In the genomic region with DNA sequence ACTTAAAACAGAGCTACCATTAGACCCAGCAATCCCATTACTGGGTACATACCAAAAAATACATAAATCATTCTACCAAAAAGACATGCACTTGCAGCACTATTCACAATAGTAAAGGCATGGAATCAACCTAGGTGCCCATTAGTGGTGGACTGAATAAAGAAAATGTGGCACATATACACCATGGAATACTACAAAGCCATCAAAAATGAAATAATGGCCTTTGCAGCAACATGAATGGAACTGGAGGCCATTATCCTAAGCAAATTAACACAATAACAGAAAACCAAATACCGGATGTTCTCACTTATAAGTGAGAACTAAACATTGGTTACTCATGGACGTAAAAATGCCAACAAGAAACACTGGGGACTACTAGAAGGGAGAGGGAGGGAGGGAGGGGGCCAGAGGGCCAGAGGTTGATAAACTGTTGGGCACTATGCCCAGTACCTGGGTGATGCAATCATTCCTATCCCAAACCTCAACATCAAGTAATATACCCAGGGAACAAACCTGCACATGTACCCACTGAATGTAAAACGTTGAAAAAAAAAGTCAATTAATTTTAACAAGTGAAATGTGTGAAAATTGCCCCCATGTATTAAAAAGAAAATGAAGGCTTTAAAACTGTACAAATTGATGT, we compare ENCODE assay signal across 16 cellular contexts. TPM values are rescaled to one million over a fixed set of nuclear protein-coding genes. Genes with fewer than 3 reads are reported as not detected.
DNase-seq lines count a peak whose midpoint lies in the region; ATAC-seq, FAIRE-seq and TF ChIP-seq lines count a peak whose summit lies in the region.
"Had no signal": no experiment of that assay in that cellular context is flagged by ENCODE, and none has a peak within 500 bp of the region (broad histone marks: within the 10 kb centered on the region; RNA-seq: fewer than 3 reads in every experiment).

No MANE protein-coding gene starts in this region.

- TF ChIP-seq POLR2A in HepG2 (IDR thresholded peaks at IDR 0.05; ENCODE audit: insufficient read depth in 1 of 2, low read depth in 2 of 2, low read length in 2 of 2) = no peak
- no peak for TF ChIP-seq POLR2A in erythroblast (IDR thresholded peaks at IDR 0.05; ENCODE audit: low read length)

- no peaks in the 10 kb centered on the region for H3K79me2 ChIP-seq in HepG2 (ENCODE audit: insufficient read depth, low read length)

- no peak for FAIRE-seq in HepG2 (lab: Jason Lieb, UNC)

- in situ Hi-C loops in HepG2 (cut with HindIII; ENCODE audit: extremely low pct_ligation_motif_present, low pct_unique_long_range_greater_than_20kb) = no loop called here

- no peak for DNase-seq in HepG2 (ENCODE audit: low spot score)
- peak; percentile 50 for DNase-seq in NCI-H69 (lab: John Stamatoyannopoulos, UW)
- peak; percentile 62 to 78 for DNase-seq in erythroblast (lab: John Stamatoyannopoulos, UW)
- DNase-seq in chondrocyte (ENCODE audit: low spot score) = no peak
- DNase-seq: CD8-positive, alpha-beta memory T cell; NCI-H1092; NCI-H1694 had no signal

- no peak overlapping the region for H2AFZ ChIP-seq in HepG2 (ENCODE audit: low read length)

- H3K36me3 Mint-ChIP-seq in chondrocyte (ENCODE audit: low read depth) = peaks cover 3% of the 10 kb centered on the region

- H3K4me1 ChIP-seq in liver (ENCODE audit: control insufficient read depth in 4 of 4, insufficient read depth in 4 of 4, low read length in 3 of 4) (peaks cover 0 to 4% (median 0%) of the 10 kb centered on the region in 4 donors), HepG2 (ENCODE audit: insufficient read depth, low read length) (no peaks in the 10 kb centered on the region)
- H3K4me1 ChIP-seq: HAP-1 had no signal

- no peak for TF ChIP-seq CTCF in liver (IDR thresholded peaks at IDR 0.05; ENCODE audit: low read depth, low read length, missing input control)
- TF ChIP-seq CTCF in HepG2 (CRISPR knock-in tag; IDR thresholded peaks at IDR 0.05) = no peak
- TF ChIP-seq CTCF in chondrocyte (IDR thresholded peaks at IDR 0.05) = no peak

- H3K27me3 Mint-ChIP-seq in chondrocyte (ENCODE audit: low read depth) = no peaks in the 10 kb centered on the region
- H3K27me3 Mint-ChIP-seq: CD8-positive, alpha-beta memory T cell had no signal

- BruUV-seq in HepG2 (replicated peaks; lab: Mats Ljungman, UMichigan) = no TSS peak

- intact Hi-C loops in HepG2 (cut with micrococcal nuclease; ENCODE audit: unreplicated experiment) = no loop called here

- 49% methylated on average over 3 of the region's 3 CpGs for WGBS in liver
- WGBS in HepG2 (ENCODE audit: low lambda C conversion rate) = 91% methylated on average over 3 of the region's 3 CpGs

- TF ChIP-seq RAD21 in liver (IDR thresholded peaks at IDR 0.05) (peak in 1 of 2 donors; percentile 14), HepG2 (CRISPR knock-in tag; IDR thresholded peaks at IDR 0.05) (no peak)

- ATAC-seq in HepG2 (no peak), HG02642 (IDR thresholded peaks at IDR 0.05; ENCODE audit: poor library complexity, unreplicated experiment) (no peak), GM21825 (IDR thresholded peaks at IDR 0.05; ENCODE audit: unreplicated experiment) (no peak)

- no peak overlapping the region for H3K27ac Mint-ChIP-seq in chondrocyte (ENCODE audit: unreplicated experiment)
- H3K27ac Mint-ChIP-seq: CD8-positive, alpha-beta memory T cell had no signal

- H3K27me3 ChIP-seq in liver (ENCODE audit: control insufficient read depth in 4 of 4, insufficient read depth in 4 of 4, low read length in 3 of 4) (no peaks in the 10 kb centered on the region), HepG2 (ENCODE audit: control insufficient read depth in 1 of 2, insufficient read depth in 2 of 2, low read length in 2 of 2) (no peaks in the 10 kb centered on the region)

- no peak overlapping the region for H3K4me2 ChIP-seq in HepG2 (ENCODE audit: low read depth, low read length)

- H3K27ac ChIP-seq in liver (ENCODE audit: low read depth in 1 of 2, low read length in 2 of 2) = no peak overlapping the region
- no peak overlapping the region for H3K27ac ChIP-seq in HepG2 (ENCODE audit: extremely low read length, insufficient read depth, low read length)
- H3K27ac ChIP-seq: RWPE1 had no signal

- no peak overlapping the region for H3K9ac ChIP-seq in liver (ENCODE audit: low read depth in 1 of 2, low read length in 2 of 2)
- H3K9ac ChIP-seq in HepG2 (ENCODE audit: insufficient read depth, low read depth, low read length) = no peak overlapping the region

- no peak overlapping the region for H3K4me3 ChIP-seq in liver (ENCODE audit: low read depth in 1 of 3, low read length in 3 of 3)
- no peak overlapping the region for H3K4me3 ChIP-seq in HepG2 (replicated peaks in 1 of 3; ENCODE audit: insufficient read depth in 1 of 3, low read depth in 2 of 3, low read length in 3 of 3)
- H3K4me3 ChIP-seq: HAP-1 had no signal

- no peak for TF ChIP-seq EP300 in HepG2 (IDR thresholded peaks at IDR 0.05; ENCODE audit: low read depth in 2 of 2, low read length in 2 of 2)
- no peak for TF ChIP-seq EP300 in HepG2 (CRISPR knock-in tag; IDR thresholded peaks at IDR 0.05; ENCODE audit: borderline replicate concordance)

- no peaks in the 10 kb centered on the region for H3K36me3 ChIP-seq in liver (ENCODE audit: control insufficient read depth in 4 of 4, insufficient read depth in 3 of 4, low read depth in 1 of 4, low read length in 3 of 4)
- H3K36me3 ChIP-seq in HepG2 (replicated peaks in 1 of 2; ENCODE audit: control insufficient read depth in 1 of 2, insufficient read depth in 2 of 2, low read length in 2 of 2) = no peaks in the 10 kb centered on the region
- H3K36me3 ChIP-seq: HAP-1 had no signal

- H3K4me1 Mint-ChIP-seq in chondrocyte (ENCODE audit: low read depth) = peaks cover 2% of the 10 kb centered on the region

- no peaks in the 10 kb centered on the region for H4K20me1 ChIP-seq in HepG2 (ENCODE audit: insufficient read depth, low read length)

- H3K9me3 ChIP-seq in liver (ENCODE audit: control insufficient read depth in 4 of 4, low read length in 3 of 4) (no peaks in the 10 kb centered on the region), HepG2 (ENCODE audit: low read length) (no peaks in the 10 kb centered on the region)
- H3K9me3 ChIP-seq: HAP-1 had no signal

- no peak overlapping the region for H3K4me3 Mint-ChIP-seq in chondrocyte (ENCODE audit: unreplicated experiment)
- H3K4me3 Mint-ChIP-seq: CD8-positive, alpha-beta memory T cell had no signal

- no peaks in the 10 kb centered on the region for H3K9me3 Mint-ChIP-seq in chondrocyte (ENCODE audit: low read depth)
- H3K9me3 Mint-ChIP-seq: CD8-positive, alpha-beta memory T cell had no signal

- CTCF ChIA-PET in HepG2 (lab: Yijun Ruan, JAX; ENCODE audit: low intra/inter-chr PET ratio, low total read pairs) = no interaction called here

- POLR2A ChIA-PET in HepG2 (lab: Yijun Ruan, JAX) = no interaction called here

RNA-seq across cellular contexts. Expression of a gene that starts 24.5 kb away (rescaled TPM):
- total RNA-seq in liver (under 1 TPM in 1 of 2 donors, not detected in 1; 0.08 TPM), HepG2 (2016; rRNA removed; fragmentation: Illumina TruSeq; extraction: Trizol) (not detected in 2 replicates), chondrocyte (0.33 to 0.42 TPM in 2 of 3 replicates, not detected in the other)
- polyA plus RNA-seq in liver (under 1 TPM; 0.07 to 0.17 TPM), HepG2 (2011; rRNA removed) (0.03 TPM in 1 of 2 replicates, not detected in the other)
- total RNA-seq in HepG2 (2016; cell fraction: cytosol; rRNA removed; fragmentation: Illumina TruSeq; extraction: Trizol; ENCODE audit: low read depth) = not detected in 2 replicates
- not detected in 2 replicates for total RNA-seq in HepG2 (2016; cell fraction: insoluble cytoplasmic fraction; rRNA removed; fragmentation: Illumina TruSeq; extraction: Trizol)
- total RNA-seq in HepG2 (2016; cell fraction: membrane; rRNA removed; fragmentation: Illumina TruSeq; extraction: Trizol) = not detected in 2 replicates
- not detected in 2 replicates for total RNA-seq in HepG2 (2016; cell fraction: nucleus; rRNA removed; fragmentation: Illumina TruSeq; extraction: Trizol)
- polyA plus RNA-seq in HepG2 (2011; cell fraction: cytosol; rRNA removed) = not detected in 2 replicates
- polyA plus RNA-seq in HepG2 (2011; cell fraction: nucleus; rRNA removed) = 0.06 TPM in 1 of 2 replicates, not detected in the other
- not detected in 2 replicates for polyA plus RNA-seq in HepG2 (2012)
- not detected in 2 replicates for polyA plus RNA-seq in HepG2 (2016; cell fraction: cytosol; fragmentation: Illumina TruSeq; extraction: Trizol; ENCODE audit: low read depth)
- not detected in 2 replicates for polyA plus RNA-seq in HepG2 (2016; cell fraction: insoluble cytoplasmic fraction; fragmentation: Illumina TruSeq; extraction: Trizol; ENCODE audit: low read depth)
- polyA plus RNA-seq in HepG2 (2016; cell fraction: membrane; fragmentation: Illumina TruSeq; extraction: Trizol; ENCODE audit: low read depth) = not detected in 2 replicates
- not detected in 2 replicates for polyA plus RNA-seq in HepG2 (2016; cell fraction: nucleus; fragmentation: Illumina TruSeq; extraction: Trizol; ENCODE audit: insufficient read depth, low read depth)
- polyA minus RNA-seq in HepG2 (2011; rRNA and poly(A)+ RNA removed; ENCODE audit: low replicate concordance) = not detected in 2 replicates
- not detected in 2 replicates for polyA minus RNA-seq in HepG2 (2011; cell fraction: cytosol; rRNA and poly(A)+ RNA removed)
- not detected in 2 replicates for polyA minus RNA-seq in HepG2 (2011; cell fraction: nucleus; rRNA and poly(A)+ RNA removed)
- total RNA-seq: HT-29, NCI-H460, OCI-LY7, SK-MEL-5 had no signal

RNA-seq across cellular contexts. Expression of a gene that starts 40.5 kb away (rescaled TPM):
- total RNA-seq in liver (1 to 10 TPM; 2.4 to 4.1 TPM), HepG2 (2016; rRNA removed; fragmentation: Illumina TruSeq; extraction: Trizol) (5.9 and 7.9 TPM in 2 replicates), chondrocyte (10.0 to 10.7 TPM (median 10.4 TPM) in 3 replicates)
- polyA plus RNA-seq in liver (1 to 10 TPM; 2.5 to 6.8 TPM), HepG2 (2011; rRNA removed) (6.0 and 7.9 TPM in 2 replicates)
- 1.8 and 1.9 TPM in 2 replicates for total RNA-seq in HepG2 (2016; cell fraction: cytosol; rRNA removed; fragmentation: Illumina TruSeq; extraction: Trizol; ENCODE audit: low read depth)
- total RNA-seq in HepG2 (2016; cell fraction: insoluble cytoplasmic fraction; rRNA removed; fragmentation: Illumina TruSeq; extraction: Trizol) = 5.8 and 7.1 TPM in 2 replicates
- total RNA-seq in HepG2 (2016; cell fraction: membrane; rRNA removed; fragmentation: Illumina TruSeq; extraction: Trizol) = 3.2 and 4.5 TPM in 2 replicates
- total RNA-seq in HepG2 (2016; cell fraction: nucleus; rRNA removed; fragmentation: Illumina TruSeq; extraction: Trizol) = 9.3 and 9.9 TPM in 2 replicates
- 4.2 and 6.1 TPM in 2 replicates for polyA plus RNA-seq in HepG2 (2011; cell fraction: cytosol; rRNA removed)
- 1.6 and 2.2 TPM in 2 replicates for polyA plus RNA-seq in HepG2 (2011; cell fraction: nucleus; rRNA removed)
- polyA plus RNA-seq in HepG2 (2012) = 5.3 and 6.3 TPM in 2 replicates
- polyA plus RNA-seq in HepG2 (2016; cell fraction: cytosol; fragmentation: Illumina TruSeq; extraction: Trizol; ENCODE audit: low read depth) = 1.1 and 1.2 TPM in 2 replicates
- polyA plus RNA-seq in HepG2 (2016; cell fraction: insoluble cytoplasmic fraction; fragmentation: Illumina TruSeq; extraction: Trizol; ENCODE audit: low read depth) = 6.0 and 7.2 TPM in 2 replicates
- 2.6 and 3.0 TPM in 2 replicates for polyA plus RNA-seq in HepG2 (2016; cell fraction: membrane; fragmentation: Illumina TruSeq; extraction: Trizol; ENCODE audit: low read depth)
- 8.9 and 9.1 TPM in 2 replicates for polyA plus RNA-seq in HepG2 (2016; cell fraction: nucleus; fragmentation: Illumina TruSeq; extraction: Trizol; ENCODE audit: insufficient read depth, low read depth)
- 3.8 and 3.9 TPM in 2 replicates for polyA minus RNA-seq in HepG2 (2011; rRNA and poly(A)+ RNA removed; ENCODE audit: low replicate concordance)
- 5.4 and 5.8 TPM in 2 replicates for polyA minus RNA-seq in HepG2 (2011; cell fraction: cytosol; rRNA and poly(A)+ RNA removed)
- 9.3 and 10.3 TPM in 2 replicates for polyA minus RNA-seq in HepG2 (2011; cell fraction: nucleus; rRNA and poly(A)+ RNA removed)

RNA-seq across cellular contexts. Expression of a gene that starts 40.6 kb away (rescaled TPM):
- total RNA-seq in liver (10 to 100 TPM; 34.2 to 53.8 TPM), HepG2 (2016; rRNA removed; fragmentation: Illumina TruSeq; extraction: Trizol) (61.5 and 86.9 TPM in 2 replicates), chondrocyte (114 to 132 TPM (median 116 TPM) in 3 replicates)
- polyA plus RNA-seq in liver (10 to 100 TPM; 13.4 to 23.9 TPM), HepG2 (2011; rRNA removed) (34.3 and 36.9 TPM in 2 replicates)
- total RNA-seq in HepG2 (2016; cell fraction: cytosol; rRNA removed; fragmentation: Illumina TruSeq; extraction: Trizol; ENCODE audit: low read depth) = 3.7 and 5.5 TPM in 2 replicates
- total RNA-seq in HepG2 (2016; cell fraction: insoluble cytoplasmic fraction; rRNA removed; fragmentation: Illumina TruSeq; extraction: Trizol) = 63.6 and 87.5 TPM in 2 replicates
- total RNA-seq in HepG2 (2016; cell fraction: membrane; rRNA removed; fragmentation: Illumina TruSeq; extraction: Trizol) = 18.7 and 19.0 TPM in 2 replicates
- 80.7 and 86.0 TPM in 2 replicates for total RNA-seq in HepG2 (2016; cell fraction: nucleus; rRNA removed; fragmentation: Illumina TruSeq; extraction: Trizol)
- polyA plus RNA-seq in HepG2 (2011; cell fraction: cytosol; rRNA removed) = 9.5 and 14.6 TPM in 2 replicates
- 48.8 and 59.8 TPM in 2 replicates for polyA plus RNA-seq in HepG2 (2011; cell fraction: nucleus; rRNA removed)
- polyA plus RNA-seq in HepG2 (2012) = 34.0 and 34.3 TPM in 2 replicates
- 1.2 and 1.3 TPM in 2 replicates for polyA plus RNA-seq in HepG2 (2016; cell fraction: cytosol; fragmentation: Illumina TruSeq; extraction: Trizol; ENCODE audit: low read depth)
- 36.0 and 38.6 TPM in 2 replicates for polyA plus RNA-seq in HepG2 (2016; cell fraction: insoluble cytoplasmic fraction; fragmentation: Illumina TruSeq; extraction: Trizol; ENCODE audit: low read depth)
- polyA plus RNA-seq in HepG2 (2016; cell fraction: membrane; fragmentation: Illumina TruSeq; extraction: Trizol; ENCODE audit: low read depth) = 3.1 and 4.3 TPM in 2 replicates
- polyA plus RNA-seq in HepG2 (2016; cell fraction: nucleus; fragmentation: Illumina TruSeq; extraction: Trizol; ENCODE audit: insufficient read depth, low read depth) = 63.0 and 66.8 TPM in 2 replicates
- 18.7 and 33.3 TPM in 2 replicates for polyA minus RNA-seq in HepG2 (2011; rRNA and poly(A)+ RNA removed; ENCODE audit: low replicate concordance)
- 22.9 and 27.7 TPM in 2 replicates for polyA minus RNA-seq in HepG2 (2011; cell fraction: cytosol; rRNA and poly(A)+ RNA removed)
- 175 and 181 TPM in 2 replicates for polyA minus RNA-seq in HepG2 (2011; cell fraction: nucleus; rRNA and poly(A)+ RNA removed)

RNA-seq across cellular contexts. Expression of a gene that starts 51.2 kb away (rescaled TPM):
- total RNA-seq in liver (10 to 100 TPM in 1 of 2 donors, 1 to 10 TPM in 1; 1.1 to 98.0 TPM), HepG2 (2016; rRNA removed; fragmentation: Illumina TruSeq; extraction: Trizol) (1.2 and 2.2 TPM in 2 replicates), chondrocyte (0.97 to 1.9 TPM (median 1.7 TPM) in 3 replicates)
- polyA plus RNA-seq in liver (1 to 10 TPM; 1.1 to 1.8 TPM), HepG2 (2011; rRNA removed) (1.1 TPM in 2 replicates)
- 1.3 and 1.6 TPM in 2 replicates for total RNA-seq in HepG2 (2016; cell fraction: cytosol; rRNA removed; fragmentation: Illumina TruSeq; extraction: Trizol; ENCODE audit: low read depth)
- 1.1 and 1.9 TPM in 2 replicates for total RNA-seq in HepG2 (2016; cell fraction: insoluble cytoplasmic fraction; rRNA removed; fragmentation: Illumina TruSeq; extraction: Trizol)
- 0.65 and 1.2 TPM in 2 replicates for total RNA-seq in HepG2 (2016; cell fraction: membrane; rRNA removed; fragmentation: Illumina TruSeq; extraction: Trizol)
- total RNA-seq in HepG2 (2016; cell fraction: nucleus; rRNA removed; fragmentation: Illumina TruSeq; extraction: Trizol) = 1.8 and 2.5 TPM in 2 replicates
- 0.32 and 0.51 TPM in 2 replicates for polyA plus RNA-seq in HepG2 (2011; cell fraction: cytosol; rRNA removed)
- 0.24 and 0.50 TPM in 2 replicates for polyA plus RNA-seq in HepG2 (2011; cell fraction: nucleus; rRNA removed)
- polyA plus RNA-seq in HepG2 (2012) = 1.1 and 1.6 TPM in 2 replicates
- polyA plus RNA-seq in HepG2 (2016; cell fraction: cytosol; fragmentation: Illumina TruSeq; extraction: Trizol; ENCODE audit: low read depth) = 0.32 and 0.85 TPM in 2 replicates
- 1.5 and 2.0 TPM in 2 replicates for polyA plus RNA-seq in HepG2 (2016; cell fraction: insoluble cytoplasmic fraction; fragmentation: Illumina TruSeq; extraction: Trizol; ENCODE audit: low read depth)
- polyA plus RNA-seq in HepG2 (2016; cell fraction: membrane; fragmentation: Illumina TruSeq; extraction: Trizol; ENCODE audit: low read depth) = 0.31 and 0.51 TPM in 2 replicates
- polyA plus RNA-seq in HepG2 (2016; cell fraction: nucleus; fragmentation: Illumina TruSeq; extraction: Trizol; ENCODE audit: insufficient read depth, low read depth) = 1.8 and 2.3 TPM in 2 replicates
- polyA minus RNA-seq in HepG2 (2011; rRNA and poly(A)+ RNA removed; ENCODE audit: low replicate concordance) = 0.10 and 0.96 TPM in 2 replicates
- 0.79 TPM in 1 of 2 replicates, not detected in the other for polyA minus RNA-seq in HepG2 (2011; cell fraction: cytosol; rRNA and poly(A)+ RNA removed)
- 1.1 and 1.8 TPM in 2 replicates for polyA minus RNA-seq in HepG2 (2011; cell fraction: nucleus; rRNA and poly(A)+ RNA removed)

Comparison
In these comparisons a context has a peak if more than half of its experiments do, and no peak if none do; other contexts are left out.
1. DNase-seq: peak in NCI-H69 (single experiment) and erythroblast (2 of 2); none in HepG2 (single experiment) and chondrocyte (single experiment).